ENCODE assay signal across 18 cellular contexts in the genomic region with DNA sequence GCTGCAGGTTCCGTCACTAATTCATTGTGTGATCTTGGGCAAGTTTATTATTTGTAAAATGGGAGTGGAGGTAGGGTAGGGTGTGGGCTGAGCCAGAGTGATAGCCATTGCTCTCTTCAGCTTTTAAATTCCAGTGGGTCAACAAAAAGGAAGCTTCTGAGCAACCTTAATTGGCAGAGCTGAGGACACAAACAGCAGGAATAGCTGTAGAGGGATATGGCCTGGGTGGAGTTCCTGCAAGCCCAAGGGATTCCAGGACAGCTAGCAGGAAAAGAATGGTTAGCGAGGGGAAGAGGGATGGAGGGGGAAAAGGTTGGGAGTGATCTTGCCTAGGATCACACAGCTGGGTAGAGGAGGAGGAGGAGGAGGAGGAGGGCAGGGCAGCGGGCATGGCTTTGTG. TPM values are rescaled to one million over a fixed set of nuclear protein-coding genes. Genes with fewer than 3 reads are reported as not detected.
DNase-seq lines count a peak whose midpoint lies in the region; ATAC-seq and TF ChIP-seq lines count a peak whose summit lies in the region.
"Had no signal": no experiment of that assay in that cellular context is flagged by ENCODE, and none has a peak within 500 bp of the region (broad histone marks: within the 10 kb centered on the region; RNA-seq: fewer than 3 reads in every experiment).

No MANE protein-coding gene starts in this region.

- intact Hi-C loops in HCT116 (cut with micrococcal nuclease): no loop called here

- H4K8ac ChIP-seq in mesenchymal stem cell (ENCODE audit: low read length): no peak overlapping the region

- POLR2A ChIA-PET in HCT116 (lab: Charles Lee): no interaction called here
- POLR2A ChIA-PET in RWPE1 (lab: Yijun Ruan, JAX; ENCODE audit: low non-redundant PET): no interaction called here

- H3K4ac ChIP-seq in mesenchymal stem cell (ENCODE audit: low read depth in 1 of 2, low read length in 2 of 2): no peak overlapping the region

- H4K20me1 ChIP-seq in HCT116 (ENCODE audit: insufficient read depth): no peaks in the 10 kb centered on the region
- no peaks in the 10 kb centered on the region for H4K20me1 ChIP-seq in hepatocyte (ENCODE audit: insufficient read depth, poor library complexity, severe bottlenecking)

- TF ChIP-seq POLR2A in HCT116 (IDR thresholded peaks at IDR 0.05; ENCODE audit: borderline replicate concordance, extremely low read depth, insufficient read depth, insufficient read length): no peak
- TF ChIP-seq POLR2A in GM18505 (IDR thresholded peaks at IDR 0.05; ENCODE audit: borderline replicate concordance, extremely low read depth, insufficient read depth, insufficient read length): no peak

- H3K36me3 ChIP-seq in HCT116 (ENCODE audit: control insufficient read depth in 1 of 2, insufficient read depth in 2 of 2, low read length in 2 of 2): no peaks in the 10 kb centered on the region
- no peaks in the 10 kb centered on the region for H3K36me3 ChIP-seq in mesenchymal stem cell (ENCODE audit: control insufficient read depth in 1 of 2, insufficient read depth in 2 of 2, low read depth in 1 of 2, low read length in 2 of 2)
- H3K36me3 ChIP-seq in hepatocyte (replicated peaks; ENCODE audit: insufficient read depth, low read depth): no peaks in the 10 kb centered on the region

- BruUV-seq in HCT116 (replicated peaks; lab: Mats Ljungman, UMichigan): no TSS peak

- H3K9me2 ChIP-seq in HCT116 (ENCODE audit: insufficient read depth) (no peaks in the 10 kb centered on the region), hepatocyte (replicated peaks; ENCODE audit: insufficient read depth) (no peaks in the 10 kb centered on the region)

- peak overlapping the region; percentile 44 for H2AK5ac ChIP-seq in mesenchymal stem cell (ENCODE audit: low read length, severe bottlenecking)

- no peak overlapping the region for H2BK15ac ChIP-seq in mesenchymal stem cell (ENCODE audit: low read depth, poor library complexity, severe bottlenecking)

- H3K4me3 ChIP-seq in HCT116 (replicated peaks in 1 of 2; ENCODE audit: low read depth in 1 of 2, low read length in 2 of 2): no peak overlapping the region
- H3K4me3 ChIP-seq in mesenchymal stem cell (ENCODE audit: insufficient read depth in 1 of 2, low read depth in 1 of 2, low read length in 2 of 2): no peak overlapping the region
- H3K4me3 ChIP-seq in hepatocyte: no peak overlapping the region
- H3K4me3 ChIP-seq: GM23248, K562 had no signal

- no peak for DNase-seq in HCT116 (ENCODE audit: low read depth, low spot score)
- no peak for DNase-seq in RWPE1 (ENCODE audit: low spot score)
- no peak for DNase-seq in mesenchymal stem cell
- no peak for DNase-seq in hepatocyte (ENCODE audit: low spot score)
- DNase-seq: DMS 273 treated with DMSO at 0.1 percent for 48 hours; DND-41; GM23248; MV-4-11; NCI-H1417; NCI-H1930; NCI-H226; NK-92 treated with Interleukin-12 subunit alpha and Interleukin-12 subunit beta, amount 100 ng/mL, for 24 hours; SIG-M5 had no signal

- no peak for TF ChIP-seq CTCF in HCT116 (IDR thresholded peaks at IDR 0.05 in 2 of 3, conservative IDR thresholded peaks at IDR 0.05 in 1 of 3; ENCODE audit: borderline replicate concordance in 1 of 3, insufficient read depth in 1 of 3, low read depth in 2 of 3, low read length in 2 of 3)
- no peak for TF ChIP-seq CTCF in RWPE1 (conservative IDR thresholded peaks at IDR 0.05; ENCODE audit: low read depth)
- no peak for TF ChIP-seq CTCF in hepatocyte (IDR thresholded peaks at IDR 0.05; ENCODE audit: poor library complexity)

- no peak overlapping the region for H2BK120ac ChIP-seq in mesenchymal stem cell (ENCODE audit: low read depth, low read length)

- H3K27ac ChIP-seq in HCT116 (ENCODE audit: low read depth, low read length) (no peak overlapping the region), RWPE1 (peak overlapping the region; percentile 73), mesenchymal stem cell (ENCODE audit: low read length, poor library complexity, severe bottlenecking) (no peak overlapping the region), hepatocyte (no peak overlapping the region)
- H3K27ac ChIP-seq: GM23248 had no signal

- no peak overlapping the region for H3K23ac ChIP-seq in mesenchymal stem cell (ENCODE audit: low read length in 2 of 2)

- H2BK12ac ChIP-seq in mesenchymal stem cell (ENCODE audit: low read length in 2 of 2): no peak overlapping the region

- H3K4me1 ChIP-seq in HCT116 (ENCODE audit: control insufficient read depth in 1 of 2, insufficient read depth in 2 of 2, low read length in 2 of 2) (peaks cover 24 to 42% of the 10 kb centered on the region in 2 experiments), mesenchymal stem cell (ENCODE audit: control insufficient read depth, insufficient read depth, low read depth, low read length) (peaks cover 5% of the 10 kb centered on the region), hepatocyte (ENCODE audit: insufficient read depth) (no peaks in the 10 kb centered on the region)

- H3K9me3 ChIP-seq in HCT116 (ENCODE audit: control insufficient read depth in 1 of 2, insufficient read depth in 1 of 2, low read depth in 1 of 2, low read length in 2 of 2) (no peaks in the 10 kb centered on the region), mesenchymal stem cell (ENCODE audit: control insufficient read depth, low read length) (no peaks in the 10 kb centered on the region), hepatocyte (ENCODE audit: low read depth) (no peaks in the 10 kb centered on the region)

- H3K27me3 ChIP-seq in HCT116 (ENCODE audit: insufficient read depth, low read length) (no peaks in the 10 kb centered on the region), mesenchymal stem cell (ENCODE audit: control insufficient read depth in 1 of 2, insufficient read depth in 1 of 2, low read length in 2 of 2) (peaks cover 2% of the 10 kb centered on the region in 2 experiments), hepatocyte (peaks cover 20% of the 10 kb centered on the region)

- H3K18ac ChIP-seq in mesenchymal stem cell (ENCODE audit: low read depth in 1 of 2, low read length in 2 of 2): no peak overlapping the region

- H2AFZ ChIP-seq in HCT116 (ENCODE audit: low read depth, low read length, poor library complexity, severe bottlenecking) (no peak overlapping the region), mesenchymal stem cell (ENCODE audit: low read depth, low read length) (no peak overlapping the region), hepatocyte (no peak overlapping the region)
- H2AFZ ChIP-seq: GM23248 had no signal

- CTCF ChIA-PET in HCT116 (lab: Charles Lee) (interaction anchor here (2.1 kb wide), 1 partner anchor 188 kb away, joined by 16 read pairs; no protein-coding TSS in a partner anchor), RWPE1 (lab: Yijun Ruan, JAX) (no interaction called here)

- H3K9ac ChIP-seq in HCT116 (ENCODE audit: low read length) (no peak overlapping the region), mesenchymal stem cell (ENCODE audit: low read length) (no peak overlapping the region)
- H3K9ac ChIP-seq: GM23248 had no signal

- H3K79me2 ChIP-seq in HCT116 (ENCODE audit: insufficient read depth, low read length) (no peaks in the 10 kb centered on the region), hepatocyte (no peaks in the 10 kb centered on the region)

- H2BK5ac ChIP-seq in mesenchymal stem cell (ENCODE audit: low read depth, low read length, poor library complexity, severe bottlenecking): no peak overlapping the region

- ATAC-seq in HCT116 (no peak), GM21528 (IDR thresholded peaks at IDR 0.05; ENCODE audit: low FRiP score, unreplicated experiment) (no peak), GM19023 (IDR thresholded peaks at IDR 0.05; ENCODE audit: unreplicated experiment) (no peak), GM18505 (IDR thresholded peaks at IDR 0.05; ENCODE audit: unreplicated experiment) (no peak)
- ATAC-seq: K562 had no signal

- no peak overlapping the region for H3K14ac ChIP-seq in mesenchymal stem cell (ENCODE audit: low read length in 2 of 2)

- H3K79me1 ChIP-seq in mesenchymal stem cell (replicated peaks; ENCODE audit: low read length, poor library complexity, severe bottlenecking): no peaks in the 10 kb centered on the region

- no peak for TF ChIP-seq RAD21 in HCT116 (IDR thresholded peaks at IDR 0.05; ENCODE audit: low read depth)

- no peak overlapping the region for H4K91ac ChIP-seq in mesenchymal stem cell (ENCODE audit: low read length)

- H3K4me2 ChIP-seq in HCT116 (ENCODE audit: low read length) (peak overlapping the region; percentile 66; the same call in 1 of the 2 replicates), mesenchymal stem cell (ENCODE audit: low read length, poor library complexity, severe bottlenecking) (no peak overlapping the region), hepatocyte (no peak overlapping the region)

- RAD21 ChIA-PET in HCT116 (lab: Charles Lee; ENCODE audit: low non-redundant PET in 1 of 2, low total read pairs in 2 of 2, uncharacterized antibody in 2 of 2, unreplicated experiment in 2 of 2): interaction anchor here in 1 of 2 experiments (1.0 kb wide), 1 partner anchor 189 kb away, joined by 3 read pairs; no protein-coding TSS in a partner anchor

- 56% methylated on average over 3 of the region's 3 CpGs for WGBS in mesenchymal stem cell
- WGBS in hepatocyte (ENCODE audit: low lambda C conversion rate, missing lambda C conversion rate): 71% methylated on average over 2 of the region's 3 CpGs

TF ChIP-seq in HCT116, 20 proteins besides CTCF, POLR2A, EP300 and RAD21 (continues in another document):
- TF ChIP-seq CBX3 (IDR thresholded peaks at IDR 0.05; ENCODE audit: low read depth) (no peak), EZH2 (IDR thresholded peaks at IDR 0.05) (no peak), SIN3A (IDR thresholded peaks at IDR 0.05; ENCODE audit: low read depth) (no peak), JUND (IDR thresholded peaks at IDR 0.05) (no peak), MAX (IDR thresholded peaks at IDR 0.05) (no peak)

RNA-seq across cellular contexts. Expression of gene CCK, which starts 11.4 kb away (rescaled TPM):
- total RNA-seq in HCT116 (2021; ENCODE audit: unreplicated experiment) (0.32 TPM), hepatocyte (0.97 TPM in 1 of 2 replicates, not detected in the other)
- polyA plus RNA-seq in HCT116 (2012): 0.52 and 0.54 TPM in 2 replicates
- not detected for polyA plus RNA-seq in mesenchymal stem cell (2013, experiment 1 of 2)
- not detected for polyA plus RNA-seq in mesenchymal stem cell (2013, experiment 2 of 2)
- polyA plus RNA-seq in hepatocyte: 0.32 TPM in 1 of 2 replicates, not detected in the other
- total RNA-seq: K562; T-helper 1 cell treated with Interleukin-12 subunit alpha and Interleukin-12 subunit beta and Interleukin-4 antibody, amounts not matched to agents 30 ng/mL and 1 ng/mL, for 36 hours had no signal
- polyA plus RNA-seq: GM23248, K562 had no signal
